12 cellular contexts compared by ENCODE assay signal in the genomic region with DNA sequence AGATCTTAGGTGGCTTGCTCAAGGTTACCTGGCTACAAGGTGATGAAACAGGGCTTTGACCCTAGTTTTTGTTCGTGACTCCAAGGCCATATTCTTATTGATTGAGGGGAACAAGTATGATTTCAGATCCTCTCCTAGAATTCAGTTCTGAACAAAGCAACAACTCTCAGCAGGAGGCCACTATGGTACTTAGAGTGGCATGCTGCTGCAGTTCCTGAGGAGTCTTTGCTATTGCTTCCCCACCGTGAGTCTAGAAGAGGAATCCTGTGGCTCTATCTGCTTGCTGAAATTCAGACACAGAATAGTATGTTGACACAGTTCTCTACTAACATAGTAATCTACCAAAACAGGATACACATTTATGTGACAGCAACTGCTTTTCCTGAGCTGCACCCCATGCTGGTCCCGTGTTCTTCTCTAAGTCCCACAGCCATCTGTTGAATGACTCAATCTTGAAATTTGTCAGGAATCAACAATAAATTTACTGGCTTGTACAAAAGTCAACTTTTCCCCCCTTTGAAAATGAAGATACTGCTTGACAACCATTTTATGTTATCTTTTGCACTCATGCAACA. TPM values are rescaled to one million over a fixed set of nuclear protein-coding genes. Genes with fewer than 3 reads are reported as not detected.
A peak's percentile ranks its signal among the peaks of the same experiment; 100 is the strongest.
DNase-seq lines count a peak whose midpoint lies in the region; ATAC-seq and TF ChIP-seq lines count a peak whose summit lies in the region.
"Had no signal": no experiment of that assay in that cellular context is flagged by ENCODE, and none has a peak within 500 bp of the region (broad histone marks: within the 10 kb centered on the region; RNA-seq: fewer than 3 reads in every experiment).

No MANE protein-coding gene starts in this region.

- peak overlapping the region; percentile 99 for H2BK12ac ChIP-seq in trophoblast cell (ENCODE audit: low read length)

- H3K79me2 ChIP-seq in trophoblast cell (ENCODE audit: control insufficient read depth, insufficient read depth, low read length, poor library complexity) = peaks cover 26% of the 10 kb centered on the region

- peak overlapping the region; percentile 87 for H4K8ac ChIP-seq in trophoblast cell (ENCODE audit: low read depth, low read length)

- peak overlapping the region; percentile 78 for H4K12ac ChIP-seq in trophoblast cell (ENCODE audit: low read depth, low read length)

- no peak overlapping the region for H2AFZ ChIP-seq in trophoblast cell (ENCODE audit: insufficient read depth, low read length, poor library complexity)

- H3K4ac ChIP-seq in trophoblast cell (ENCODE audit: low read depth, low read length) = peak overlapping the region; percentile 81

- H2BK5ac ChIP-seq in trophoblast cell (ENCODE audit: low read depth, low read length, poor library complexity) = peak overlapping the region; percentile 89

- no peak overlapping the region for H3K4me2 ChIP-seq in trophoblast cell (ENCODE audit: low read length)

- peak overlapping the region; percentile 95 for H4K91ac ChIP-seq in trophoblast cell (ENCODE audit: low read depth, low read length)

- DNase-seq in GM04503 (ENCODE audit: low read depth) (peak; percentile 49), RWPE1 (ENCODE audit: low spot score) (no peak), epithelial cell of prostate (ENCODE audit: low read depth, low spot score) (no peak), trophoblast cell (peak; percentile 48 to 76), DMS153 (lab: John Stamatoyannopoulos, UW) (no peak), GM13977 (ENCODE audit: low spot score) (no peak)
- DNase-seq: mucosa of descending colon, NCI-H2081 treated with DMSO at 0.1 percent for 48 hours, small intestine had no signal

- peak overlapping the region; percentile 99 for H3K18ac ChIP-seq in trophoblast cell (ENCODE audit: low read length)

- H3K23ac ChIP-seq in trophoblast cell (ENCODE audit: low read length) = no peak overlapping the region

- peaks cover 0 to 4% of the 10 kb centered on the region in 2 experiments for H3K36me3 ChIP-seq in trophoblast cell (ENCODE audit: control insufficient read depth in 1 of 2, insufficient read depth in 2 of 2, low read length in 2 of 2)

- H3K79me1 ChIP-seq in trophoblast cell (ENCODE audit: low read length) = peaks cover 21% of the 10 kb centered on the region

- in situ Hi-C loops in GM13977 (cut with MboI; ENCODE audit: low pct_unique_long_range_greater_than_20kb, low sequenced_read_pairs, unreplicated experiment) = no loop called here

- H3K9ac ChIP-seq in trophoblast cell (ENCODE audit: low read length) = no peak overlapping the region

- ATAC-seq in GM21390 (IDR thresholded peaks at IDR 0.05; ENCODE audit: unreplicated experiment) = no peak
- ATAC-seq: mucosa of descending colon had no signal

- H3K4me3 ChIP-seq in trophoblast cell (ENCODE audit: low read depth, low read length) = no peak overlapping the region
- H3K4me3 ChIP-seq: coronary artery, mucosa of descending colon had no signal

- H3K27ac ChIP-seq in RWPE1 = peak overlapping the region; percentile 90
- H3K27ac ChIP-seq in epithelial cell of prostate = peak overlapping the region; percentile 89
- peak overlapping the region; percentile 88 for H3K27ac ChIP-seq in trophoblast cell (ENCODE audit: low read depth, low read length)
- H3K27ac ChIP-seq: coronary artery, VCaP had no signal

- H3K4me1 ChIP-seq in trophoblast cell (ENCODE audit: control insufficient read depth in 1 of 2, insufficient read depth in 2 of 2, low read length in 2 of 2) = peaks cover 25 to 31% of the 10 kb centered on the region in 2 experiments

- CTCF ChIA-PET in RWPE1 (lab: Yijun Ruan, JAX) = interaction anchor here (1.2 kb wide), 1 partner anchor 23 kb away, joined by 4 read pairs; no protein-coding TSS in a partner anchor

- POLR2A ChIA-PET in RWPE1 (lab: Yijun Ruan, JAX; ENCODE audit: low non-redundant PET) = no interaction called here

- peak overlapping the region; percentile 99 for H2BK120ac ChIP-seq in trophoblast cell (ENCODE audit: insufficient read depth, low read length, poor library complexity)

- H3K14ac ChIP-seq in trophoblast cell (ENCODE audit: low read length) = peak overlapping the region; percentile 85

- H3K27me3 ChIP-seq in trophoblast cell (ENCODE audit: insufficient read depth, low read length) = no peaks in the 10 kb centered on the region

- H2AK5ac ChIP-seq in trophoblast cell (ENCODE audit: low read length) = peak overlapping the region; percentile 98

- TF ChIP-seq CTCF in RWPE1 (conservative IDR thresholded peaks at IDR 0.05; ENCODE audit: low read depth) (no peak), GM13977 (IDR thresholded peaks at IDR 0.05; ENCODE audit: extremely low read depth, insufficient read depth, missing control alignments) (no peak)

- no CpG with 5 or more reads among the region's 3 CpGs for WGBS in trophoblast cell (ENCODE audit: extremely low coverage, insufficient coverage, insufficient read length)

- no peaks in the 10 kb centered on the region for H3K9me3 ChIP-seq in trophoblast cell (ENCODE audit: insufficient read depth, low read depth, low read length)
- H3K9me3 ChIP-seq: mucosa of descending colon had no signal

RNA-seq across cellular contexts. Expression of gene TGFBRAP1, which starts 4.1 kb away (rescaled TPM):
- polyA plus RNA-seq in trophoblast cell (2013) = 16.6 and 17.3 TPM in 2 replicates

RNA-seq across cellular contexts. Expression of gene C2orf49, which starts 11.9 kb away (rescaled TPM):
- 34.1 and 35.9 TPM in 2 replicates for polyA plus RNA-seq in trophoblast cell (2013)

Comparison
In these comparisons a context has a peak if more than half of its experiments do, and no peak if none do; other contexts are left out.
1. DNase-seq: peak in GM04503 (single experiment) and trophoblast cell (2 of 2); none in RWPE1 (single experiment), epithelial cell of prostate (single experiment), DMS153 (single experiment) and GM13977 (single experiment).
2. Peak in every context shown above with its lines, with median percentiles within 50 percentile points of each other: H3K27ac ChIP-seq.